30 cellular contexts compared by ENCODE assay signal in genomic region chr15:77045985-77046384, GRCh38. TPM values are rescaled to one million over a fixed set of nuclear protein-coding genes. Genes with fewer than 3 reads are reported as not detected.
"Had no signal": no experiment of that assay in that cellular context is flagged by ENCODE, and none has a peak within 500 bp of the region (broad histone marks: within the 10 kb centered on the region; RNA-seq: fewer than 3 reads in every experiment).

No MANE protein-coding gene starts in this region.

- H3K27me3 Mint-ChIP-seq: activated CD4-positive, alpha-beta T cell treated with anti-CD3 and anti-CD28 coated beads, Interleukin-2, amount 10 ng/mL, durations not matched to agents 24 days and 14 days; activated naive CD4-positive, alpha-beta T cell treated with anti-CD3 and anti-CD28 coated beads, Interleukin-2, amount 10 ng/mL, durations not matched to agents 7 days and 5 days; activated naive CD8-positive, alpha-beta T cell treated with anti-CD3 and anti-CD28 coated beads for 36 hours had no signal

- H3K4me3 ChIP-seq: ascending aorta, breast epithelium, MG63, SJCRH30 had no signal

- H3K27ac ChIP-seq: ascending aorta, breast epithelium, SJCRH30 had no signal

- H3K27me3 ChIP-seq: ascending aorta, breast epithelium, MG63, SJCRH30 had no signal

- H3K9me3 Mint-ChIP-seq: activated CD4-positive, alpha-beta T cell treated with anti-CD3 and anti-CD28 coated beads, Interleukin-2, amount 10 ng/mL, durations not matched to agents 24 days and 14 days; activated naive CD8-positive, alpha-beta T cell treated with anti-CD3 and anti-CD28 coated beads for 36 hours; activated T-helper 2 cell treated with anti-CD3 and anti-CD28 coated beads, Interferon-gamma antibody, Interleukin-2, Interleukin-4, amounts not matched to agents 10 μg/mL and 5 μg/mL and 100 μg/mL, durations not matched to agents 14 hours and 24 hours and 36 hours; T-helper 1 cell treated with Interleukin-12 subunit alpha and Interleukin-12 subunit beta and Interleukin-4 antibody, amounts not matched to agents 30 μg/mL and 1 μg/mL, for 36 hours; T-helper 2 cell treated with Interferon-gamma antibody and Interleukin-4, amounts not matched to agents 5 μg/mL and 100 μg/mL, for 36 hours had no signal

- ATAC-seq: Panc1 had no signal

- DNase-seq: activated CD4-positive, alpha-beta T cell treated with anti-CD3 and anti-CD28 coated beads, Interleukin-2, amount 50 U/mL, for 4 hours; activated CD8-positive, alpha-beta memory T cell treated with anti-CD3 and anti-CD28 coated beads, Interleukin-2, amount 50 U/mL, for 4 hours; activated naive CD4-positive, alpha-beta T cell treated with anti-CD3 and anti-CD28 coated beads, Interleukin-2, amount 10 ng/mL, durations not matched to agents 7 days and 5 days; activated naive CD8-positive, alpha-beta T cell treated with anti-CD3 and anti-CD28 coated beads for 36 hours; activated T-cell treated with anti-CD3 and anti-CD28 coated beads, Interleukin-2, amount 50 U/mL, for 48 hours; amygdala; caudate nucleus; Kasumi-1; KG1; MG63; NCI-H1048; NCI-H1105 treated with DMSO at 0.1 percent for 48 hours; NCI-H1436; NCI-H1694; NCI-H1930; NCI-H2081 treated with DMSO at 0.1 percent for 48 hours; NCI-H345; NCI-H524 treated with DMSO at 0.1 percent for 48 hours; SHP77; SJCRH30; SK-N-SH had no signal

- H3K4me1 ChIP-seq: breast epithelium, SJCRH30 had no signal

- H3K4me1 Mint-ChIP-seq: activated CD4-positive, alpha-beta T cell treated with anti-CD3 and anti-CD28 coated beads, Interleukin-2, amount 10 ng/mL, durations not matched to agents 24 days and 14 days; activated naive CD4-positive, alpha-beta T cell treated with anti-CD3 and anti-CD28 coated beads, Interleukin-2, amount 10 ng/mL, durations not matched to agents 7 days and 5 days had no signal

- H3K4me3 Mint-ChIP-seq: activated CD4-positive, alpha-beta T cell treated with anti-CD3 and anti-CD28 coated beads, Interleukin-2, amount 10 ng/mL, durations not matched to agents 24 days and 14 days; activated naive CD4-positive, alpha-beta T cell treated with anti-CD3 and anti-CD28 coated beads, Interleukin-2, amount 10 ng/mL, durations not matched to agents 7 days and 5 days; activated naive CD8-positive, alpha-beta T cell treated with anti-CD3 and anti-CD28 coated beads for 36 hours; T-helper 1 cell treated with Interleukin-12 subunit alpha and Interleukin-12 subunit beta and Interleukin-4 antibody, amounts not matched to agents 30 μg/mL and 1 μg/mL, for 36 hours; T-helper 2 cell treated with Interferon-gamma antibody and Interleukin-4, amounts not matched to agents 5 μg/mL and 100 μg/mL, for 36 hours had no signal

- H3K27ac Mint-ChIP-seq: activated CD4-positive, alpha-beta T cell treated with anti-CD3 and anti-CD28 coated beads, Interleukin-2, amount 10 ng/mL, durations not matched to agents 24 days and 14 days; activated naive CD8-positive, alpha-beta T cell treated with anti-CD3 and anti-CD28 coated beads for 36 hours; activated T-helper 2 cell treated with anti-CD3 and anti-CD28 coated beads, Interferon-gamma antibody, Interleukin-2, Interleukin-4, amounts not matched to agents 10 μg/mL and 5 μg/mL and 100 μg/mL, durations not matched to agents 14 hours and 24 hours and 36 hours; T-helper 1 cell treated with Interleukin-12 subunit alpha and Interleukin-12 subunit beta and Interleukin-4 antibody, amounts not matched to agents 30 μg/mL and 1 μg/mL, for 36 hours; T-helper 2 cell treated with Interferon-gamma antibody and Interleukin-4, amounts not matched to agents 5 μg/mL and 100 μg/mL, for 36 hours had no signal

- H3K36me3 ChIP-seq: breast epithelium had no signal

- H3K9me3 ChIP-seq: ascending aorta, breast epithelium, MG63, SJCRH30, SK-N-SH had no signal

RNA-seq across cellular contexts. Expression of gene PSTPIP1, which starts 51.1 kb away (rescaled TPM):
- total RNA-seq: NCI-H460, RPMI7951 had no signal
